ENCODE assay signal across 8 cellular contexts in the genomic region with DNA sequence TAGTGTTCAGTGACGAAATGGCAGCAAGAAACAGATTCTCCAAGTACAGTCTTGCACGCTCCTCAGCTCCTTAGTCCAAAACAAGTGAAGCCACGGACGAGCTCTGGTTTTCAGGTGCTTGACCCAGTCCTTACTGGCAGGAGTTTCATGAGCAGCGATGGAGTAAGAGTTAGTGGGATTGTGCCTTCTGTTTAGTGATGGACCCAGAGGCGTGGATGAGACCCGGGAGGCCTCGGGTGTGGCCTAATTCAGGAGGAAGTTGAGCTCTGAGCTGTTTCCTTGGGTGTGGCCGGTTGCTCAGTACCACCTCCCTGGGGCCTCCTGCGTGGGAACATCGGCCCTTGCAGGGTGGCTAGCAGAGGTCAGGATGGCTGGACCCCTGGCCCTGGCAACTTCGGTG. TPM values are rescaled to one million over a fixed set of nuclear protein-coding genes. Genes with fewer than 3 reads are reported as not detected.
DNase-seq lines count a peak whose midpoint lies in the region; ATAC-seq and TF ChIP-seq lines count a peak whose summit lies in the region.

No MANE protein-coding gene starts in this region.

- ATAC-seq in GM18505 (IDR thresholded peaks at IDR 0.05; ENCODE audit: unreplicated experiment): peak; percentile 50
- peak; percentile 47 for ATAC-seq in HG02623 (IDR thresholded peaks at IDR 0.05; ENCODE audit: unreplicated experiment)
- ATAC-seq in sciatic nerve: peak; percentile 44
- no peak for ATAC-seq in GM18519 (IDR thresholded peaks at IDR 0.05; ENCODE audit: low FRiP score, unreplicated experiment)

- H3K9me3 ChIP-seq in OCI-LY1 (ENCODE audit: low read length): no peaks in the 10 kb centered on the region

- H3K27me3 ChIP-seq in OCI-LY1 (ENCODE audit: insufficient read depth, low read length): no peaks in the 10 kb centered on the region

- peak overlapping the region in 4 of 5 experiments; percentile 22 to 74 (median 68) for H3K27ac Mint-ChIP-seq in brain

- no peaks in the 10 kb centered on the region for H3K36me3 ChIP-seq in OCI-LY1 (ENCODE audit: insufficient read depth, low read length)

- peaks cover 91% of the 10 kb centered on the region for H3K4me1 Mint-ChIP-seq in brain

- H3K79me2 ChIP-seq in OCI-LY1 (ENCODE audit: insufficient read depth, low read length): no peaks in the 10 kb centered on the region

- TF ChIP-seq POLR2A in GM18505 (IDR thresholded peaks at IDR 0.05; ENCODE audit: borderline replicate concordance, extremely low read depth, insufficient read depth, insufficient read length) (peak; percentile 51), lower leg skin (IDR thresholded peaks at IDR 0.05) (no peak)

- peaks cover 13% of the 10 kb centered on the region for H3K4me1 ChIP-seq in OCI-LY1 (ENCODE audit: insufficient read depth, low read length, severe bottlenecking)

- H3K27me3 Mint-ChIP-seq in brain: no peaks in the 10 kb centered on the region

- H3K4me3 ChIP-seq in OCI-LY1 (ENCODE audit: low read depth, low read length, poor library complexity, severe bottlenecking): peak overlapping the region; percentile 55
- H3K4me3 ChIP-seq in lower leg skin (ENCODE audit: low read depth, poor library complexity, severe bottlenecking): no peak overlapping the region

- H3K9ac ChIP-seq in OCI-LY1 (ENCODE audit: low read length): peak overlapping the region; percentile 41

- H4K20me1 ChIP-seq in OCI-LY1 (ENCODE audit: insufficient read depth, low read length): no peaks in the 10 kb centered on the region

- H3K4me2 ChIP-seq in OCI-LY1 (ENCODE audit: low read length): peak overlapping the region; percentile 82

- no peaks in the 10 kb centered on the region for H3K9me2 ChIP-seq in OCI-LY1 (ENCODE audit: low read depth, low read length)

- intact Hi-C loops in sciatic nerve (cut with DNase I): no loop called here
- intact Hi-C loops in lower leg skin (cut with DNase I; ENCODE audit: low total_unique reads): no loop called here

- H2AFZ ChIP-seq in OCI-LY1 (ENCODE audit: low read length): peak overlapping the region; percentile 67

- TF ChIP-seq CTCF in OCI-LY1 (IDR thresholded peaks at IDR 0.05; ENCODE audit: low read length): no peak
- TF ChIP-seq CTCF in brain (conservative IDR thresholded peaks at IDR 0.05): no peak
- no peak for TF ChIP-seq CTCF in lower leg skin (IDR thresholded peaks at IDR 0.05)

- no peak for DNase-seq in sciatic nerve (ENCODE audit: low spot score)
- no peak for DNase-seq in lower leg skin (ENCODE audit: low spot score in 2 of 2)
- no peak for DNase-seq in NCI-H1105 (lab: John Stamatoyannopoulos, UW)

- 72 to 73% methylated on average over 12 of the region's 12 CpGs for WGBS in lower leg skin, 2 donors

- no peak overlapping the region for H3K27ac ChIP-seq in OCI-LY1 (ENCODE audit: low read depth, low read length, poor library complexity, severe bottlenecking)

- H3F3A ChIP-seq in OCI-LY1 (ENCODE audit: insufficient read depth, low read length): no peaks in the 10 kb centered on the region

- H3K36me3 Mint-ChIP-seq in brain: peaks cover 66% of the 10 kb centered on the region

- no peak overlapping the region for H3K4me3 Mint-ChIP-seq in brain

- H3K9me3 Mint-ChIP-seq in brain: no peaks in the 10 kb centered on the region

RNA-seq across cellular contexts. Expression of a gene that starts 52.0 kb away (rescaled TPM):
- polyA plus RNA-seq in brain (ENCODE audit: insufficient read depth, low read depth, low replicate concordance): 93.6 TPM
- total RNA-seq in sciatic nerve (62.7 TPM), lower leg skin (1 to 10 TPM in 3 of 4 donors, under 1 TPM in 1; 0.99 to 1.9 (median 1.3) TPM)

Comparison
In these comparisons a context has a peak if more than half of its experiments do, and no peak if none do; other contexts are left out.
1. RNA of a gene that starts 52.0 kb away (total RNA-seq): 62.7 TPM in sciatic nerve (single experiment); 0.99 to 1.9 TPM in lower leg skin; every median in the first group is over 10 times any median in the second.